In the genomic region with DNA sequence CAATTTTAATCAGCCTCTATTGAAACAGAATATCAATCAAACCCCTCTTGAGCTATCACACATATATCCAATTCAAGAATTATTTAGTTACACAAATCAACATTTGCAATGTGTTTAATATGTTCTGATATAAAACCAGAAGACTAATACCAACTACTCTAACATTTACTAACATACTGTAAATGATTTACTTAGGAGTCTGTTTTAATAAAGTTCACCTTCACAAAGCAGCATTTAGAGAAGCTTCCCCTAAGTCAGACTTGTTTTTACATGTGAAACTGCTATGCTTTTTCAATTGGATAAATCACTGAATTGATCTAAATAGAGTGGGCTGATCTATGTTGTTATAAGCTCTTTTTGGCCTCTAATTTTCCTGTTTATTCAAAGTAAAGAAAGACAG, we compare ENCODE assay signal across 1 cellular context.
TF ChIP-seq lines count a peak whose summit lies in the region.

No MANE protein-coding gene starts in this region.

TF ChIP-seq in HepG2, 621 proteins besides CTCF, POLR2A, EP300 and RAD21:
- TF ChIP-seq KIAA2018 (CRISPR knock-in tag; IDR thresholded peaks at IDR 0.05; ENCODE audit: borderline replicate concordance) (no peak), ZBTB20 (CRISPR knock-in tag; IDR thresholded peaks at IDR 0.05; ENCODE audit: borderline replicate concordance, low read depth) (no peak), REL (CRISPR knock-in tag; conservative IDR thresholded peaks at IDR 0.05) (no peak), SNAPC2 (CRISPR knock-in tag; IDR thresholded peaks at IDR 0.05) (no peak)
